Comparison of ENCODE assay signal across 26 cellular contexts in the genomic region with DNA sequence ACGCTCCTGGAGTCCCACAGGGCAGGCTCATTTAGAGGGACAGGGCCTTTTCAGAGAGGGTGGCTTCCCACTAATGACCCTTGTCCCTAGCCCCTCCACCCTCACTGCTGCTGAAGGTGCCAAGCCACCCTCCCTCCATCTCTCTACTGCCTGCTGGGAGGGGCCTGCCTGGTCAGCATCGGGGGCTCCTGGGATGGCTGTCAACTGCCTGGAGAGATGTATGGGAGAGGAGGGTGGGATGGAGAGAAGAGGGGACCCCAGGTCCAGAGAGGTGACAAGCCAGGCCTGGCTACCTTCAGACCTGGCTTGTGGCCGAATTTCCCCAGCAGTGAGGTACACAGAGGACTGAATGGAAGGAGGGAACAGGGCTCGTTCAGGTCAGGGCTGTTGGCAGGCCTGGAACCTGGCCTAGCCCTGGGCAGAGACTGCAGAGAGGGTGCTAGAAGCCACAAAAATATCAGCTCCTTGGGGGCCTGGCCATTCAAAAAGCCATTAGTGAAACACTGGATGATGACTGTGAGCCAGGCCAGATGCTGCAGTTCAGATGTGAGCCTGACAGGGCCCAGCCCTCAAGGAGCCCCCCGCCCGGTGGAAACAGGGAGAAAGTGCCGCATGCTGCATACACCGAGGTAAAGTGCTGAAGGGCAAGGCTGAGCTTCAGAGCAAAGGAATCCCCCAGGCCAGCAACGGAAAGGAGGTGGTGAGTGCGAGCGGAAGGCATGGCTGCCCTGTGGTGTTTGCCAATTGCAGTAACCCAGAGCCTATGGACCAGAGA. TPM values are rescaled to one million over a fixed set of nuclear protein-coding genes. Genes with fewer than 3 reads are reported as not detected.
A peak's percentile ranks its signal among the peaks of the same experiment; 100 is the strongest.
DNase-seq lines count a peak whose midpoint lies in the region; ATAC-seq and TF ChIP-seq lines count a peak whose summit lies in the region.
"Had no signal": no experiment of that assay in that cellular context is flagged by ENCODE, and none has a peak within 500 bp of the region (broad histone marks: within the 10 kb centered on the region; RNA-seq: fewer than 3 reads in every experiment).

No MANE protein-coding gene starts in this region.

- H3K9me3 ChIP-seq in left ventricle myocardium inferior (replicated peaks) (peaks cover 38% of the 10 kb centered on the region), aorta (ENCODE audit: control insufficient read depth, low read length) (peaks cover 11% of the 10 kb centered on the region)

- H3K36me3 ChIP-seq in left ventricle myocardium inferior, result no peaks in the 10 kb centered on the region
- no peaks in the 10 kb centered on the region for H3K36me3 ChIP-seq in aorta (ENCODE audit: control insufficient read depth in 1 of 2, insufficient read depth in 2 of 2, low read length in 1 of 2)

- CTCF ChIA-PET in WTC11 (lab: Charles Lee), result no interaction called here

- DNase-seq in cardiac septum (ENCODE audit: low spot score) (peak; percentile 50), left ventricle myocardium inferior (no peak), WTC11 (ENCODE audit: low spot score) (peak; percentile 9), nephron progenitor cell (peak; percentile 3), aorta (peak; percentile 33 to 53)
- no peak for DNase-seq in effector memory CD8-positive, alpha-beta T cell
- no peak for DNase-seq in effector CD8-positive, alpha-beta T cell (lab: John Stamatoyannopoulos, UW)
- DNase-seq: Calu3; CD8-positive, alpha-beta memory T cell; DMS79 treated with DMSO at 0.1 percent for 48 hours; GF-D8; Kasumi-1; NCI-H1105; NCI-H1436 treated with DMSO at 0.1 percent for 48 hours; NCI-H187 treated with DMSO at 0.1 percent for 48 hours; NCI-H446; NCI-H524 treated with DMSO at 0.1 percent for 48 hours; NCI-H774; NK-92 treated with Interleukin-12 subunit alpha and Interleukin-12 subunit beta, amount 100 ng/mL, for 24 hours; PC-3 had no signal

- WGBS in aorta, 2 donors, result 87% methylated on average over 11 of the region's 11 CpGs

- ATAC-seq in WTC11, result no peak
- ATAC-seq in aorta (ENCODE audit: low FRiP score), result no peak
- no peak for ATAC-seq in effector memory CD8-positive, alpha-beta T cell (replicated peaks)
- ATAC-seq: K562, PC-3 had no signal

- POLR2A ChIA-PET in WTC11 (lab: Charles Lee), result no interaction called here

- intact Hi-C loops in cardiac septum (cut with DNase I), result no loop called here
- intact Hi-C loops in left ventricle myocardium inferior (cut with micrococcal nuclease), result no loop called here
- intact Hi-C loops in aorta (cut with DNase I), result no loop called here

- H3K4me1 Mint-ChIP-seq in WTC11 (peaks cover under 1% of the 10 kb centered on the region; the same call in 1 of the 2 replicates), nephron progenitor cell (peaks cover 3% of the 10 kb centered on the region)
- no peaks in the 10 kb centered on the region for H3K4me1 Mint-ChIP-seq in effector memory CD8-positive, alpha-beta T cell (ENCODE audit: low read depth in 2 of 2)
- H3K4me1 Mint-ChIP-seq: CD14-positive monocyte had no signal

- H3K9me3 Mint-ChIP-seq in WTC11, result peaks cover 51% of the 10 kb centered on the region
- H3K9me3 Mint-ChIP-seq in nephron progenitor cell, result peaks cover 44% of the 10 kb centered on the region
- H3K9me3 Mint-ChIP-seq in effector memory CD8-positive, alpha-beta T cell, result peaks cover 0 to 11% of the 10 kb centered on the region in 2 donors

- H3K27me3 ChIP-seq in left ventricle myocardium inferior (ENCODE audit: low read depth) (peaks cover 64% of the 10 kb centered on the region), aorta (ENCODE audit: control insufficient read depth in 1 of 2, insufficient read depth in 2 of 2, low read length in 1 of 2) (no peaks in the 10 kb centered on the region)

- peaks cover 14% of the 10 kb centered on the region for H3K27me3 Mint-ChIP-seq in WTC11 (ENCODE audit: low read depth)
- H3K27me3 Mint-ChIP-seq in nephron progenitor cell (ENCODE audit: low read depth, poor library complexity), result peaks cover 27% of the 10 kb centered on the region
- peaks cover 8 to 16% of the 10 kb centered on the region in 2 donors for H3K27me3 Mint-ChIP-seq in effector memory CD8-positive, alpha-beta T cell

- peaks cover 27% of the 10 kb centered on the region for H3K36me3 Mint-ChIP-seq in WTC11
- H3K36me3 Mint-ChIP-seq in nephron progenitor cell (ENCODE audit: low read depth), result no peaks in the 10 kb centered on the region
- no peaks in the 10 kb centered on the region for H3K36me3 Mint-ChIP-seq in effector memory CD8-positive, alpha-beta T cell (ENCODE audit: insufficient read depth)
- H3K36me3 Mint-ChIP-seq: CD14-positive monocyte had no signal

- H3K27ac ChIP-seq in left ventricle myocardium inferior (replicated peaks), result no peak overlapping the region
- no peak overlapping the region for H3K27ac ChIP-seq in aorta (ENCODE audit: low read depth in 1 of 2, low read length in 2 of 2)

- H3K4me3 Mint-ChIP-seq in WTC11, result no peak overlapping the region
- H3K4me3 Mint-ChIP-seq in nephron progenitor cell, result no peak overlapping the region
- no peak overlapping the region for H3K4me3 Mint-ChIP-seq in effector memory CD8-positive, alpha-beta T cell
- H3K4me3 Mint-ChIP-seq: CD14-positive monocyte; CD8-positive, alpha-beta memory T cell had no signal

- H3K4me1 ChIP-seq in left ventricle myocardium inferior, result peaks cover 6% of the 10 kb centered on the region
- H3K4me1 ChIP-seq in aorta (ENCODE audit: control insufficient read depth in 1 of 2, insufficient read depth in 2 of 2, low read length in 2 of 2), result no peaks in the 10 kb centered on the region

- no peak for TF ChIP-seq CTCF in left ventricle myocardium inferior (IDR thresholded peaks at IDR 0.05; ENCODE audit: borderline replicate concordance)
- TF ChIP-seq CTCF in WTC11 (IDR thresholded peaks at IDR 0.05), result no peak
- TF ChIP-seq CTCF in nephron progenitor cell (IDR thresholded peaks at IDR 0.05), result no peak

- H3K27ac Mint-ChIP-seq in WTC11, result no peak overlapping the region
- H3K27ac Mint-ChIP-seq in nephron progenitor cell, result no peak overlapping the region
- no peak overlapping the region for H3K27ac Mint-ChIP-seq in effector memory CD8-positive, alpha-beta T cell
- H3K27ac Mint-ChIP-seq: CD14-positive monocyte; CD8-positive, alpha-beta memory T cell had no signal

- H3K4me3 ChIP-seq in left ventricle myocardium inferior (no peak overlapping the region), aorta (ENCODE audit: low read length in 2 of 2) (no peak overlapping the region)
- H3K4me3 ChIP-seq: K562 had no signal

TF ChIP-seq in WTC11, 78 proteins besides CTCF, POLR2A, EP300 and RAD21:
- TF ChIP-seq NFATC4 (CRISPR knock-in tag; IDR thresholded peaks at IDR 0.05) (no peak), TEAD1 (CRISPR knock-in tag; IDR thresholded peaks at IDR 0.05) (no peak), TP53 (CRISPR knock-in tag; IDR thresholded peaks at IDR 0.05) (no peak), JUN (CRISPR knock-in tag; IDR thresholded peaks at IDR 0.05) (no peak)
- TF ChIP-seq, protein P1, sequence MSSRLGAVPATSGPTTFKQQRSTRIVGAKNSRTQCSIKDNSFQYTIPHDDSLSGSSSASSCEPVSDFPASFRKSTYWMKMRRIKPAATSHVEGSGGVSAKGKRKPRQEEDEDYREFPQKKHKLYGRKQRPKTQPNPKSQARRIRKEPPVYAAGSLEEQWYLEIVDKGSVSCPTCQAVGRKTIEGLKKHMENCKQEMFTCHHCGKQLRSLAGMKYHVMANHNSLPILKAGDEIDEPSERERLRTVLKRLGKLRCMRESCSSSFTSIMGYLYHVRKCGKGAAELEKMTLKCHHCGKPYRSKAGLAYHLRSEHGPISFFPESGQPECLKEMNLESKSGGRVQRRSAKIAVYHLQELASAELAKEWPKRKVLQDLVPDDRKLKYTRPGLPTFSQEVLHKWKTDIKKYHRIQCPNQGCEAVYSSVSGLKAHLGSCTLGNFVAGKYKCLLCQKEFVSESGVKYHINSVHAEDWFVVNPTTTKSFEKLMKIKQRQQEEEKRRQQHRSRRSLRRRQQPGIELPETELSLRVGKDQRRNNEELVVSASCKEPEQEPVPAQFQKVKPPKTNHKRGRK (CRISPR knock-in tag; IDR thresholded peaks at IDR 0.05; ENCODE audit: borderline replicate concordance), result no peak
- TF ChIP-seq, protein P2, sequence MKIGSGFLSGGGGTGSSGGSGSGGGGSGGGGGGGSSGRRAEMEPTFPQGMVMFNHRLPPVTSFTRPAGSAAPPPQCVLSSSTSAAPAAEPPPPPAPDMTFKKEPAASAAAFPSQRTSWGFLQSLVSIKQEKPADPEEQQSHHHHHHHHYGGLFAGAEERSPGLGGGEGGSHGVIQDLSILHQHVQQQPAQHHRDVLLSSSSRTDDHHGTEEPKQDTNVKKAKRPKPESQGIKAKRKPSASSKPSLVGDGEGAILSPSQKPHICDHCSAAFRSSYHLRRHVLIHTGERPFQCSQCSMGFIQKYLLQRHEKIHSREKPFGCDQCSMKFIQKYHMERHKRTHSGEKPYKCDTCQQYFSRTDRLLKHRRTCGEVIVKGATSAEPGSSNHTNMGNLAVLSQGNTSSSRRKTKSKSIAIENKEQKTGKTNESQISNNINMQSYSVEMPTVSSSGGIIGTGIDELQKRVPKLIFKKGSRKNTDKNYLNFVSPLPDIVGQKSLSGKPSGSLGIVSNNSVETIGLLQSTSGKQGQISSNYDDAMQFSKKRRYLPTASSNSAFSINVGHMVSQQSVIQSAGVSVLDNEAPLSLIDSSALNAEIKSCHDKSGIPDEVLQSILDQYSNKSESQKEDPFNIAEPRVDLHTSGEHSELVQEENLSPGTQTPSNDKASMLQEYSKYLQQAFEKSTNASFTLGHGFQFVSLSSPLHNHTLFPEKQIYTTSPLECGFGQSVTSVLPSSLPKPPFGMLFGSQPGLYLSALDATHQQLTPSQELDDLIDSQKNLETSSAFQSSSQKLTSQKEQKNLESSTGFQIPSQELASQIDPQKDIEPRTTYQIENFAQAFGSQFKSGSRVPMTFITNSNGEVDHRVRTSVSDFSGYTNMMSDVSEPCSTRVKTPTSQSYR (CRISPR knock-in tag; IDR thresholded peaks at IDR 0.05), result no peak
- TF ChIP-seq, protein P3, sequence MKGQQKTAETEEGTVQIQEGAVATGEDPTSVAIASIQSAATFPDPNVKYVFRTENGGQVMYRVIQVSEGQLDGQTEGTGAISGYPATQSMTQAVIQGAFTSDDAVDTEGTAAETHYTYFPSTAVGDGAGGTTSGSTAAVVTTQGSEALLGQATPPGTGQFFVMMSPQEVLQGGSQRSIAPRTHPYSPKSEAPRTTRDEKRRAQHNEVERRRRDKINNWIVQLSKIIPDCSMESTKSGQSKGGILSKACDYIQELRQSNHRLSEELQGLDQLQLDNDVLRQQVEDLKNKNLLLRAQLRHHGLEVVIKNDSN (CRISPR knock-in tag; IDR thresholded peaks at IDR 0.05), result no peak

RNA-seq across cellular contexts. Expression of a gene that starts 20.0 kb away (rescaled TPM):
- total RNA-seq in cardiac septum, result not detected
- total RNA-seq in left ventricle myocardium inferior, result 0.82 TPM
- total RNA-seq in WTC11 (2021), result 0.55 to 0.64 TPM in 2 of 3 replicates, not detected in the other
- 1 to 10 TPM in 1 of 2 donors, under 1 TPM in 1; 0.94 to 2.4 TPM for total RNA-seq in aorta
- polyA plus RNA-seq in aorta, result 1 to 10 TPM in 1 of 2 donors, under 1 TPM in 1; 0.63 to 1.8 TPM
- total RNA-seq: A673, HT1080, K562, M059J, PC-3, SK-MEL-5 had no signal
- polyA plus RNA-seq: K562 had no signal

RNA-seq across cellular contexts. Expression of a gene that starts 26.2 kb away (rescaled TPM):
- 3.4 TPM for total RNA-seq in cardiac septum
- 8.2 TPM for total RNA-seq in left ventricle myocardium inferior
- total RNA-seq in WTC11 (2021), result 47.8 to 51.1 TPM (median 50.3 TPM) in 3 replicates
- 10 to 100 TPM in 1 of 2 donors, 1 to 10 TPM in 1; 7.1 to 15.1 TPM for total RNA-seq in aorta
- polyA plus RNA-seq in aorta, result 1 to 10 TPM; 6.4 to 7.8 TPM

RNA-seq across cellular contexts. Expression of a gene that starts 56.6 kb away (rescaled TPM):
- total RNA-seq in cardiac septum, result 13.8 TPM
- 13.7 TPM for total RNA-seq in left ventricle myocardium inferior
- 0.73 to 1.1 TPM (median 0.87 TPM) in 3 replicates for total RNA-seq in WTC11 (2021)
- 10 to 100 TPM; 33.9 to 89.1 TPM for total RNA-seq in aorta
- polyA plus RNA-seq in aorta, result 100 to 1,000 TPM in 1 of 2 donors, 10 to 100 TPM in 1; 55.7 to 137 TPM

Comparison
In these comparisons a context has a peak if more than half of its experiments do, and no peak if none do; other contexts are left out.
1. DNase-seq: peak in cardiac septum (single experiment), WTC11 (single experiment), nephron progenitor cell (single experiment) and aorta (2 of 2); none in left ventricle myocardium inferior (single experiment), effector memory CD8-positive, alpha-beta T cell (0 of 3) and effector CD8-positive, alpha-beta T cell (single experiment).